Comparison of ENCODE assay signal across 18 cellular contexts in genomic region chr13:110334256-110334655, GRCh38. TPM values are rescaled to one million over a fixed set of nuclear protein-coding genes. Genes with fewer than 3 reads are reported as not detected.
DNase-seq lines count a peak whose midpoint lies in the region; ATAC-seq and TF ChIP-seq lines count a peak whose summit lies in the region.
"Had no signal": no experiment of that assay in that cellular context is flagged by ENCODE, and none has a peak within 500 bp of the region (broad histone marks: within the 10 kb centered on the region; RNA-seq: fewer than 3 reads in every experiment).

No MANE protein-coding gene starts in this region.

- H3K9me3 Mint-ChIP-seq in activated T-helper 1 cell treated with anti-CD3 and anti-CD28 coated beads, Interleukin-12 subunit alpha, Interleukin-12 subunit beta, Interleukin-2, Interleukin-4 antibody, amounts not matched to agents 30 ng/mL and 10 ng/mL and 1 ng/mL, durations not matched to agents 14 hours and 24 hours and 36 hours = peaks cover 5% of the 10 kb centered on the region

- H3K36me3 Mint-ChIP-seq in activated T-helper 1 cell treated with anti-CD3 and anti-CD28 coated beads, Interleukin-12 subunit alpha, Interleukin-12 subunit beta, Interleukin-2, Interleukin-4 antibody, amounts not matched to agents 30 ng/mL and 10 ng/mL and 1 ng/mL, durations not matched to agents 14 hours and 24 hours and 36 hours (ENCODE audit: low read depth) = no peaks in the 10 kb centered on the region

- no peak overlapping the region for H3K4me3 Mint-ChIP-seq in activated T-helper 1 cell treated with anti-CD3 and anti-CD28 coated beads, Interleukin-12 subunit alpha, Interleukin-12 subunit beta, Interleukin-2, Interleukin-4 antibody, amounts not matched to agents 30 ng/mL and 10 ng/mL and 1 ng/mL, durations not matched to agents 14 hours and 24 hours and 36 hours
- H3K4me3 Mint-ChIP-seq: activated CD4-positive, alpha-beta T cell treated with anti-CD3 and anti-CD28 coated beads, Interleukin-2, amount 10 ng/mL, durations not matched to agents 7 days and 5 days had no signal

- H3K27ac ChIP-seq in brain microvascular endothelial cell (peak overlapping the region; percentile 99), stomach smooth muscle (ENCODE audit: low read length) (peak overlapping the region; percentile 100), SJCRH30 (no peak overlapping the region)
- H3K27ac ChIP-seq: neutrophil, RWPE1 had no signal

- H3K27me3 Mint-ChIP-seq in activated T-helper 1 cell treated with anti-CD3 and anti-CD28 coated beads, Interleukin-12 subunit alpha, Interleukin-12 subunit beta, Interleukin-2, Interleukin-4 antibody, amounts not matched to agents 30 ng/mL and 10 ng/mL and 1 ng/mL, durations not matched to agents 14 hours and 24 hours and 36 hours (ENCODE audit: insufficient read depth) = peaks cover 31% of the 10 kb centered on the region

- in situ Hi-C loops in brain microvascular endothelial cell (cut with HindIII; ENCODE audit: low pct_ligation_motif_present, low sequenced_read_pairs) = no loop called here

- H3K9me3 ChIP-seq in stomach smooth muscle (ENCODE audit: control insufficient read depth in 2 of 2, low read length in 2 of 2) (no peaks in the 10 kb centered on the region), SJCRH30 (replicated peaks) (no peaks in the 10 kb centered on the region)
- H3K9me3 ChIP-seq: neutrophil, tibial nerve had no signal

- no peak for ATAC-seq in HG03175 (IDR thresholded peaks at IDR 0.05; ENCODE audit: unreplicated experiment)

- no peak overlapping the region for H3K4me3 ChIP-seq in brain microvascular endothelial cell (ENCODE audit: low read depth, low read length)
- no peak overlapping the region for H3K4me3 ChIP-seq in stomach smooth muscle (ENCODE audit: low read length in 2 of 2)
- no peak overlapping the region for H3K4me3 ChIP-seq in SJCRH30
- H3K4me3 ChIP-seq: tibial nerve had no signal

- H3K27ac Mint-ChIP-seq in activated T-helper 1 cell treated with anti-CD3 and anti-CD28 coated beads, Interleukin-12 subunit alpha, Interleukin-12 subunit beta, Interleukin-2, Interleukin-4 antibody, amounts not matched to agents 30 ng/mL and 10 ng/mL and 1 ng/mL, durations not matched to agents 14 hours and 24 hours and 36 hours = no peak overlapping the region
- H3K27ac Mint-ChIP-seq: activated CD4-positive, alpha-beta T cell treated with anti-CD3 and anti-CD28 coated beads, Interleukin-2, amount 10 ng/mL, durations not matched to agents 7 days and 5 days had no signal

- TF ChIP-seq CTCF in brain microvascular endothelial cell (IDR thresholded peaks at IDR 0.05; ENCODE audit: low read depth, low read length, missing control alignments) = no peak

- H3K27me3 ChIP-seq in brain microvascular endothelial cell (replicated peaks) (no peaks in the 10 kb centered on the region), stomach smooth muscle (ENCODE audit: control insufficient read depth in 1 of 2, insufficient read depth in 2 of 2, low read length in 2 of 2) (no peaks in the 10 kb centered on the region), SJCRH30 (no peaks in the 10 kb centered on the region)
- H3K27me3 ChIP-seq: tibial nerve had no signal

- H3K4me1 ChIP-seq in stomach smooth muscle (ENCODE audit: control insufficient read depth, insufficient read depth, low read length) = peaks cover 86% of the 10 kb centered on the region
- peaks cover 9% of the 10 kb centered on the region for H3K4me1 ChIP-seq in SJCRH30

- H3K4me1 Mint-ChIP-seq in activated T-helper 1 cell treated with anti-CD3 and anti-CD28 coated beads, Interleukin-12 subunit alpha, Interleukin-12 subunit beta, Interleukin-2, Interleukin-4 antibody, amounts not matched to agents 30 ng/mL and 10 ng/mL and 1 ng/mL, durations not matched to agents 14 hours and 24 hours and 36 hours (ENCODE audit: low read depth) = peaks cover 7% of the 10 kb centered on the region

- DNase-seq in LHCN-M2 (ENCODE audit: low read depth) = peak; percentile 41
- peak; percentile 60 for DNase-seq in brain microvascular endothelial cell
- DNase-seq in kidney glomerular epithelial cell (lab: John Stamatoyannopoulos, UW) = peak; percentile 21
- no peak for DNase-seq in SJCRH30
- no peak for DNase-seq in activated T-helper 1 cell treated with anti-CD3 and anti-CD28 coated beads, Interleukin-12 subunit alpha, Interleukin-12 subunit beta, Interleukin-2, Interleukin-4 antibody, amounts not matched to agents 30 ng/mL and 10 ng/mL and 1 ng/mL, durations not matched to agents 14 hours and 24 hours and 36 hours (ENCODE audit: low spot score)
- no peak for DNase-seq in H4 (ENCODE audit: low spot score)
- DNase-seq: activated CD4-positive, alpha-beta T cell treated with anti-CD3 and anti-CD28 coated beads, Interleukin-2, amount 10 ng/mL, durations not matched to agents 7 days and 5 days; activated gamma-delta T cell; amygdala; KG1; NCI-H1092; NCI-H2081; NCI-H510A had no signal

- peak overlapping the region in 1 of 2 donors; percentile 0 for H3K9ac ChIP-seq in stomach smooth muscle (ENCODE audit: low read length in 2 of 2)

- H3K36me3 ChIP-seq in brain microvascular endothelial cell (replicated peaks) (peaks cover 73% of the 10 kb centered on the region), stomach smooth muscle (ENCODE audit: control insufficient read depth in 2 of 2, insufficient read depth in 2 of 2, low read length in 2 of 2) (peaks cover 5 to 8% of the 10 kb centered on the region in 2 donors), SJCRH30 (peaks cover 41% of the 10 kb centered on the region)
- H3K36me3 ChIP-seq: neutrophil had no signal

- intact Hi-C loops in activated T-helper 1 cell treated with anti-CD3 and anti-CD28 coated beads, Interleukin-12 subunit alpha, Interleukin-12 subunit beta, Interleukin-2, Interleukin-4 antibody, amounts not matched to agents 30 ng/mL and 10 ng/mL and 1 ng/mL, durations not matched to agents 14 hours and 24 hours and 36 hours (cut with micrococcal nuclease) = no loop called here

RNA-seq across cellular contexts. Expression of gene COL4A2, which starts 27.2 kb away (rescaled TPM):
- total RNA-seq in LHCN-M2 (2014; rRNA removed) = 67.4 and 77.5 TPM in 2 replicates
- polyA plus RNA-seq in LHCN-M2 (2012) = 63.5 TPM
- total RNA-seq in SJCRH30 (2014; rRNA removed; shearing (Covaris generic)) = 251 and 258 TPM in 2 replicates
- 0.10 TPM in 1 of 2 replicates, not detected in the other for total RNA-seq in activated T-helper 1 cell treated with anti-CD3 and anti-CD28 coated beads, Interleukin-12 subunit alpha, Interleukin-12 subunit beta, Interleukin-2, Interleukin-4 antibody, amounts not matched to agents 30 ng/mL and 10 ng/mL and 1 ng/mL, durations not matched to agents 14 hours and 24 hours and 36 hours
- total RNA-seq in H4 (2014; rRNA removed; shearing (Covaris generic)) = 20.4 and 33.3 TPM in 2 replicates
- total RNA-seq: activated CD4-positive, alpha-beta T cell treated with anti-CD3 and anti-CD28 coated beads, Interleukin-2, amount 10 ng/mL, durations not matched to agents 7 days and 5 days had no signal

RNA-seq across cellular contexts. Expression of gene COL4A1, which starts 27.3 kb away (rescaled TPM):
- 63.0 and 68.5 TPM in 2 replicates for total RNA-seq in LHCN-M2 (2014; rRNA removed)
- 39.7 TPM for polyA plus RNA-seq in LHCN-M2 (2012)
- total RNA-seq in SJCRH30 (2014; rRNA removed; shearing (Covaris generic)) = 269 and 271 TPM in 2 replicates
- not detected in 2 replicates for total RNA-seq in activated T-helper 1 cell treated with anti-CD3 and anti-CD28 coated beads, Interleukin-12 subunit alpha, Interleukin-12 subunit beta, Interleukin-2, Interleukin-4 antibody, amounts not matched to agents 30 ng/mL and 10 ng/mL and 1 ng/mL, durations not matched to agents 14 hours and 24 hours and 36 hours
- total RNA-seq in H4 (2014; rRNA removed; shearing (Covaris generic)) = 56.1 and 66.5 TPM in 2 replicates

Comparison
In these comparisons a context has a peak if more than half of its experiments do, and no peak if none do; other contexts are left out.
1. DNase-seq: peak in LHCN-M2 (single experiment), brain microvascular endothelial cell (single experiment) and kidney glomerular epithelial cell (single experiment); none in SJCRH30 (0 of 2), activated T-helper 1 cell treated with anti-CD3 and anti-CD28 coated beads, Interleukin-12 subunit alpha, Interleukin-12 subunit beta, Interleukin-2, Interleukin-4 antibody, amounts not matched to agents 30 ng/mL and 10 ng/mL and 1 ng/mL, durations not matched to agents 14 hours and 24 hours and 36 hours (single experiment) and H4 (single experiment).
2. RNA of gene COL4A2, which starts 27.2 kb away (total RNA-seq): 251 to 258 TPM in SJCRH30, 67.4 to 77.5 TPM in LHCN-M2 and 20.4 to 33.3 TPM in H4; 0.10 TPM in activated T-helper 1 cell treated with anti-CD3 and anti-CD28 coated beads, Interleukin-12 subunit alpha, Interleukin-12 subunit beta, Interleukin-2, Interleukin-4 antibody, amounts not matched to agents 30 ng/mL and 10 ng/mL and 1 ng/mL, durations not matched to agents 14 hours and 24 hours and 36 hours; every median in the first group is over 10 times any median in the second.
3. RNA of gene COL4A1, which starts 27.3 kb away (total RNA-seq): 269 to 271 TPM in SJCRH30, 63.0 to 68.5 TPM in LHCN-M2 and 56.1 to 66.5 TPM in H4; not detected in activated T-helper 1 cell treated with anti-CD3 and anti-CD28 coated beads, Interleukin-12 subunit alpha, Interleukin-12 subunit beta, Interleukin-2, Interleukin-4 antibody, amounts not matched to agents 30 ng/mL and 10 ng/mL and 1 ng/mL, durations not matched to agents 14 hours and 24 hours and 36 hours; every median in the first group is over 10 times any median in the second.